ENCODE assay signal across 1 cellular context in genomic region chr4:38815879-38816782, GRCh38.
TF ChIP-seq lines count a peak whose summit lies in the region.

No MANE protein-coding gene starts in this region.

TF ChIP-seq in HEK293, 187 proteins besides CTCF, POLR2A, EP300 and RAD21 (continued from another document):
- TF ChIP-seq PRDM10 (tag by site-specific recombination; IDR thresholded peaks at IDR 0.05), result no peak
- no peak for TF ChIP-seq ZNF146 (tag by site-specific recombination; IDR thresholded peaks at IDR 0.05)
- TF ChIP-seq ZNF658 (tag by site-specific recombination; IDR thresholded peaks at IDR 0.05), result no peak
- TF ChIP-seq KLF16 (tag by site-specific recombination; IDR thresholded peaks at IDR 0.05), result no peak
- TF ChIP-seq ZNF280D (tag by site-specific recombination; IDR thresholded peaks at IDR 0.05), result no peak
- TF ChIP-seq WT1 (tag by site-specific recombination; IDR thresholded peaks at IDR 0.05), result peak; percentile 47; the same call in 1 of the 2 replicates
- TF ChIP-seq HOXC10 (CRISPR knock-in tag; IDR thresholded peaks at IDR 0.05), result no peak
- TF ChIP-seq ZNF274 (IDR thresholded peaks at IDR 0.05; ENCODE audit: low read length), result no peak
- no peak for TF ChIP-seq ZNF274 (tag by site-specific recombination; IDR thresholded peaks at IDR 0.05; ENCODE audit: borderline replicate concordance)
- TF ChIP-seq TRIM28 (IDR thresholded peaks at IDR 0.05; ENCODE audit: borderline replicate concordance, low read length), result no peak
- TF ChIP-seq ZNF596 (tag by site-specific recombination; IDR thresholded peaks at IDR 0.05), result no peak
- TF ChIP-seq ZNF341 (tag by site-specific recombination; IDR thresholded peaks at IDR 0.05; ENCODE audit: low read depth), result peak; percentile 66
- TF ChIP-seq ZNF19 (tag by site-specific recombination; IDR thresholded peaks at IDR 0.05; ENCODE audit: low read depth), result no peak
- no peak for TF ChIP-seq ZNF214 (tag by site-specific recombination; IDR thresholded peaks at IDR 0.05; ENCODE audit: borderline replicate concordance)
- peak; percentile 67 for TF ChIP-seq ZNF692 (tag by site-specific recombination; IDR thresholded peaks at IDR 0.05)
- TF ChIP-seq ZNF2 (tag by site-specific recombination; IDR thresholded peaks at IDR 0.05), result no peak
- TF ChIP-seq OSR2 (tag by site-specific recombination; IDR thresholded peaks at IDR 0.05), result peak; percentile 36; the same call in 1 of the 2 replicates
- TF ChIP-seq ZNF121 (tag by site-specific recombination; IDR thresholded peaks at IDR 0.05), result no peak
- no peak for TF ChIP-seq ZNF514 (tag by site-specific recombination; IDR thresholded peaks at IDR 0.05)
- TF ChIP-seq GFI1B (tag by site-specific recombination; IDR thresholded peaks at IDR 0.05), result no peak
- no peak for TF ChIP-seq ZSCAN18 (tag by site-specific recombination; IDR thresholded peaks at IDR 0.05)
- no peak for TF ChIP-seq ZNF549 (tag by site-specific recombination; IDR thresholded peaks at IDR 0.05)
